ENCODE assay signal across 9 cellular contexts in genomic region chr12:77060136-77060882, GRCh38. TPM values are rescaled to one million over a fixed set of nuclear protein-coding genes. Genes with fewer than 3 reads are reported as not detected.
DNase-seq lines count a peak whose midpoint lies in the region; ATAC-seq and TF ChIP-seq lines count a peak whose summit lies in the region.
"Had no signal": no experiment of that assay in that cellular context is flagged by ENCODE, and none has a peak within 500 bp of the region (broad histone marks: within the 10 kb centered on the region; RNA-seq: fewer than 3 reads in every experiment).

No MANE protein-coding gene starts in this region.

- H3K9me3 ChIP-seq in RWPE2 (ENCODE audit: severe bottlenecking) (no peaks in the 10 kb centered on the region), mucosa of descending colon (no peaks in the 10 kb centered on the region)
- H3K9me3 ChIP-seq: MG63 had no signal

- ATAC-seq in GM19452 (IDR thresholded peaks at IDR 0.05; ENCODE audit: unreplicated experiment) = peak; percentile 65
- peak; percentile 74 for ATAC-seq in HG03097 (IDR thresholded peaks at IDR 0.05; ENCODE audit: low FRiP score, unreplicated experiment)
- ATAC-seq in RWPE2 (ENCODE audit: low read depth) = no peak
- ATAC-seq in left cardiac atrium = no peak
- no peak for ATAC-seq in mucosa of descending colon

- DNase-seq in GDM1 (lab: John Stamatoyannopoulos, UW) (peak; percentile 77), RWPE2 (ENCODE audit: low spot score) (no peak), left cardiac atrium (no peak), NCI-H2171 treated with DMSO at 0.1 percent for 48 hours (lab: John Stamatoyannopoulos, UW) (no peak), mucosa of descending colon (no peak)
- no peak for DNase-seq in NK-92 treated with Interleukin-12 subunit alpha and Interleukin-12 subunit beta, amount 100 ng/mL, for 24 hours (lab: John Stamatoyannopoulos, UW)

- H3K4me1 ChIP-seq in RWPE2 (ENCODE audit: insufficient read depth, poor library complexity, severe bottlenecking) = peaks cover 14% of the 10 kb centered on the region
- H3K4me1 ChIP-seq in mucosa of descending colon (ENCODE audit: low read depth) = peaks cover 9% of the 10 kb centered on the region

- intact Hi-C loops in left cardiac atrium (cut with DNase I) = no loop called here
- intact Hi-C loops in mucosa of descending colon (cut with DNase I, micrococcal nuclease) = no loop called here

- H3K27ac ChIP-seq in RWPE2 (ENCODE audit: poor library complexity, severe bottlenecking) = peak overlapping the region; percentile 70

- H3K4me3 ChIP-seq in RWPE2 (ENCODE audit: severe bottlenecking) = no peak overlapping the region
- H3K4me3 ChIP-seq in mucosa of descending colon = no peak overlapping the region
- H3K4me3 ChIP-seq: MG63 had no signal

- TF ChIP-seq CTCF in RWPE2 (IDR thresholded peaks at IDR 0.05; ENCODE audit: poor library complexity, severe bottlenecking) (no peak), mucosa of descending colon (IDR thresholded peaks at IDR 0.05) (no peak)

- no peaks in the 10 kb centered on the region for H3K27me3 ChIP-seq in RWPE2 (ENCODE audit: insufficient read depth, poor library complexity, severe bottlenecking)
- H3K27me3 ChIP-seq: MG63 had no signal

- peaks cover 80% of the 10 kb centered on the region for H3K36me3 ChIP-seq in RWPE2 (ENCODE audit: low read depth)
- H3K36me3 ChIP-seq in mucosa of descending colon (ENCODE audit: low read depth) = no peaks in the 10 kb centered on the region

RNA-seq across cellular contexts. Expression of gene E2F7, which starts 5.1 kb away (rescaled TPM):
- total RNA-seq in left cardiac atrium = under 1 TPM; 0.16 to 0.47 TPM
- 1 to 10 TPM in 1 of 3 donors, under 1 TPM in 2; 0.89 to 4.4 (median 0.90) TPM for total RNA-seq in mucosa of descending colon

Comparison
In these comparisons a context has a peak if more than half of its experiments do, and no peak if none do; other contexts are left out.
1. ATAC-seq: peak in GM19452 (single experiment) and HG03097 (single experiment); none in RWPE2 (single experiment), left cardiac atrium (0 of 2) and mucosa of descending colon (single experiment).